9 cellular contexts compared by ENCODE assay signal in the genomic region with DNA sequence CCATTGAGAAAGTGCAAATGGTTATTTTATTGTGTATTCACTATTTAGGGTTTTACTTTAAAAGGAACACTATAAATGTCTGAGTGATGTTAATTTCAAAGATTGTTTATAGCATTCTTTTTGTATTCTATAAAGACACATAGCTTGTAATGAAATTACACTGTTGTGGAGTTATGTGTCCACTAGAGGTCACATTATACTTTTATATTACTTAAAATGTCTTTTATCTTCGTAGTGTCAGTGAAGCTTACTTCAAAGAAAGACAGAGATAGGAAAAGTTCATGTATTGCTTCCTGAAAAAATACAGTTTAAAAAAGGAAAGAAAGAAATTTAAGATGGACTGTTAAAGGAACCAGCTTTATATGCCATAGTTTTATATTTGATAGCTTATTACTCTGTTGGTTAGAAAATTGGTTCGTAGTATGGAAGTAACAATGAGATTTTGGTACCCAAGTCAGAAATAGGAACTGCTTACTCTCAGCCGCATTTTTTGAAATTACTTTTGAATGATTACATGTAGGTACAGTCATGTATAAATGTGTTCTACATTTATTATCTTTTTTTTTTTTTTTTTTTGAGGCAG.
DNase-seq lines count a peak whose midpoint lies in the region; ATAC-seq lines count a peak whose summit lies in the region.
"Had no signal": no experiment of that assay in that cellular context is flagged by ENCODE, and none has a peak within 500 bp of the region (broad histone marks: within the 10 kb centered on the region; RNA-seq: fewer than 3 reads in every experiment).

No MANE protein-coding gene starts in this region.

- peaks cover 6% of the 10 kb centered on the region for H3K4me1 ChIP-seq in adipocyte (ENCODE audit: control insufficient read depth, insufficient read depth, low read length)

- H3K4me3 ChIP-seq in adipocyte (ENCODE audit: low read length), result no peak overlapping the region
- H3K4me3 ChIP-seq: lung had no signal

- H3K36me3 ChIP-seq in adipocyte (ENCODE audit: control insufficient read depth, insufficient read depth, low read length, severe bottlenecking), result no peaks in the 10 kb centered on the region

- no peaks in the 10 kb centered on the region for H3K9me3 ChIP-seq in adipocyte (ENCODE audit: control insufficient read depth, low read length)

- DNase-seq in EH (ENCODE audit: low read depth), result peak; percentile 31
- DNase-seq in Kasumi-1 (lab: John Stamatoyannopoulos, UW), result peak; percentile 62 to 73
- peak; percentile 66 for DNase-seq in adipocyte (ENCODE audit: low read depth)
- peak; percentile 27 for DNase-seq in left kidney (ENCODE audit: low read depth, low spot score)
- no peak for DNase-seq in activated gamma-delta T cell (lab: John Stamatoyannopoulos, UW)
- DNase-seq in activated naive CD4-positive, alpha-beta T cell (lab: John Stamatoyannopoulos, UW), result no peak
- no peak for DNase-seq in activated T-cell treated with anti-CD3 and anti-CD28 coated beads, Interleukin-2, amount 50 U/mL, for 48 hours

- no peaks in the 10 kb centered on the region for H3K27me3 ChIP-seq in adipocyte (replicated peaks; ENCODE audit: control insufficient read depth, insufficient read depth, low read length)

- ATAC-seq in GM21723 (IDR thresholded peaks at IDR 0.05; ENCODE audit: unreplicated experiment), result no peak

- H3K9ac ChIP-seq in adipocyte (ENCODE audit: low read length), result no peak overlapping the region

Comparison
In these comparisons a context has a peak if more than half of its experiments do, and no peak if none do; other contexts are left out.
1. DNase-seq: peak in EH (single experiment), Kasumi-1 (2 of 2), adipocyte (single experiment) and left kidney (single experiment); none in activated gamma-delta T cell (single experiment), activated naive CD4-positive, alpha-beta T cell (0 of 4) and activated T-cell treated with anti-CD3 and anti-CD28 coated beads, Interleukin-2, amount 50 U/mL, for 48 hours (0 of 2).